In genomic region chr11:86064236-86064803, GRCh38 we compare ENCODE assay signal across 10 cellular contexts. TPM values are rescaled to one million over a fixed set of nuclear protein-coding genes. Genes with fewer than 3 reads are reported as not detected.
DNase-seq lines count a peak whose midpoint lies in the region; ATAC-seq and TF ChIP-seq lines count a peak whose summit lies in the region.
"Had no signal": no experiment of that assay in that cellular context is flagged by ENCODE, and none has a peak within 500 bp of the region (broad histone marks: within the 10 kb centered on the region; RNA-seq: fewer than 3 reads in every experiment).

No MANE protein-coding gene starts in this region.

- POLR2A ChIA-PET in CD4-positive, alpha-beta T cell (lab: Charles Lee), result no interaction called here

- peaks cover 2% of the 10 kb centered on the region for H3K9me3 Mint-ChIP-seq in CD4-positive, alpha-beta T cell
- H3K9me3 Mint-ChIP-seq in chondrocyte (ENCODE audit: low read depth) (peaks cover 3% of the 10 kb centered on the region), nephron (no peaks in the 10 kb centered on the region)

- H3K4me1 Mint-ChIP-seq in CD4-positive, alpha-beta T cell (ENCODE audit: low read depth), result peaks cover 78% of the 10 kb centered on the region
- H3K4me1 Mint-ChIP-seq in chondrocyte (ENCODE audit: low read depth) (peaks cover 62% of the 10 kb centered on the region), nephron (peaks cover 51% of the 10 kb centered on the region)

- peak overlapping the region; percentile 79 for H3K27ac Mint-ChIP-seq in CD4-positive, alpha-beta T cell
- H3K27ac Mint-ChIP-seq in chondrocyte (ENCODE audit: unreplicated experiment) (peak overlapping the region; percentile 100), nephron (peak overlapping the region; percentile 42 to 69 (median 50))

- H3K4me3 Mint-ChIP-seq in CD4-positive, alpha-beta T cell, result peak overlapping the region; percentile 84
- H3K4me3 Mint-ChIP-seq in chondrocyte (ENCODE audit: unreplicated experiment) (peak overlapping the region; percentile 100), nephron (peak overlapping the region; percentile 44 to 68 (median 54))

- intact Hi-C loops in CD4-positive, alpha-beta T cell (cut with DNase I, micrococcal nuclease), result loop anchor here (2.0 to 10.0 kb wide), 3 partner anchors 176 to 400 kb away; partner anchors contain the start of gene CREBZF (in 1 of the 2)

- no peak for DNase-seq in CD4-positive, alpha-beta T cell
- DNase-seq in NCI-H226, result peak; percentile 65
- no peak for DNase-seq in chondrocyte (ENCODE audit: low spot score)
- no peak for DNase-seq in SK-N-DZ (ENCODE audit: low spot score)
- DNase-seq in stimulated activated CD4-positive, alpha-beta T cell treated with anti-CD3 and anti-CD28 coated beads, Interleukin-2, amount 100 ng/mL, for 48 hours, result no peak
- no peak for DNase-seq in DMS79 (lab: John Stamatoyannopoulos, UW)
- DNase-seq: hippocampal formation; stimulated activated CD4-positive, alpha-beta T cell treated with anti-CD3 and anti-CD28 coated beads, Interleukin-4, amount 100 ng/mL, for 24 hours had no signal

- no peaks in the 10 kb centered on the region for H3K27me3 Mint-ChIP-seq in CD4-positive, alpha-beta T cell
- H3K27me3 Mint-ChIP-seq in chondrocyte (ENCODE audit: low read depth) (no peaks in the 10 kb centered on the region), nephron (ENCODE audit: low read depth) (no peaks in the 10 kb centered on the region)

- H3K36me3 Mint-ChIP-seq in CD4-positive, alpha-beta T cell (ENCODE audit: low read depth), result peaks cover 20% of the 10 kb centered on the region
- H3K36me3 Mint-ChIP-seq in chondrocyte (ENCODE audit: low read depth), result peaks cover 11% of the 10 kb centered on the region
- H3K36me3 Mint-ChIP-seq in nephron (ENCODE audit: low read depth), result peaks cover 4% of the 10 kb centered on the region

- H3K9me3 ChIP-seq in CD4-positive, alpha-beta T cell (ENCODE audit: control insufficient read depth, low read length), result no peaks in the 10 kb centered on the region

- no peak overlapping the region for H3K27ac ChIP-seq in CD4-positive, alpha-beta T cell (ENCODE audit: low read depth, low read length)

- TF ChIP-seq CTCF in CD4-positive, alpha-beta T cell (IDR thresholded peaks at IDR 0.05), result no peak
- TF ChIP-seq CTCF in chondrocyte (IDR thresholded peaks at IDR 0.05), result no peak
- TF ChIP-seq CTCF in nephron (IDR thresholded peaks at IDR 0.05; ENCODE audit: unreplicated experiment in 3 of 3), result no peak

- H3K27me3 ChIP-seq in CD4-positive, alpha-beta T cell (ENCODE audit: control insufficient read depth, insufficient read depth, low read length), result no peaks in the 10 kb centered on the region

- ATAC-seq in CD4-positive, alpha-beta T cell (ENCODE audit: poor library complexity), result no peak
- no peak for ATAC-seq in GM21576 (IDR thresholded peaks at IDR 0.05; ENCODE audit: unreplicated experiment)

- CTCF ChIA-PET in CD4-positive, alpha-beta T cell (lab: Charles Lee), result interaction anchor here (0.6 to 6.3 kb wide), 2 partner anchors 22 to 364 kb away, joined by 4 to 42 read pairs; no protein-coding TSS in a partner anchor

RNA-seq across cellular contexts. Expression of gene PICALM, which starts 4.6 kb away (rescaled TPM):
- total RNA-seq in CD4-positive, alpha-beta T cell, result 10 to 100 TPM; 73.3 to 77.3 TPM
- total RNA-seq in chondrocyte, result 319 to 358 TPM (median 328 TPM) in 3 replicates
- 59.8 and 73.2 TPM in 2 replicates for polyA plus RNA-seq in SK-N-DZ (2014; cell fraction: cytosol; rRNA removed)
- polyA plus RNA-seq in SK-N-DZ (2014; cell fraction: nucleus; rRNA removed), result 35.7 and 77.3 TPM in 2 replicates

Comparison
In these comparisons a context has a peak if more than half of its experiments do, and no peak if none do; other contexts are left out.
1. H3K27ac Mint-ChIP-seq: peak in every context shown above with its lines; median percentile 100 in chondrocyte; 79 in CD4-positive, alpha-beta T cell; 50 in nephron.